ENCODE assay signal across 21 cellular contexts in genomic region chr2:164141271-164141670, GRCh38.
DNase-seq lines count a peak whose midpoint lies in the region; TF ChIP-seq lines count a peak whose summit lies in the region.
"Had no signal": no experiment of that assay in that cellular context is flagged by ENCODE, and none has a peak within 500 bp of the region (broad histone marks: within the 10 kb centered on the region; RNA-seq: fewer than 3 reads in every experiment).

No MANE protein-coding gene starts in this region.

- TF ChIP-seq CTCF in smooth muscle cell (IDR thresholded peaks at IDR 0.05; ENCODE audit: borderline replicate concordance, insufficient read depth, poor library complexity, severe bottlenecking): no peak

- no peaks in the 10 kb centered on the region for H3K27me3 ChIP-seq in smooth muscle cell (ENCODE audit: low read depth)

- 45% methylated on average over 1 of the region's 1 CpG for WGBS in smooth muscle cell (ENCODE audit: low lambda C conversion rate)

- H3K4me1 ChIP-seq in smooth muscle cell (ENCODE audit: low read depth): no peaks in the 10 kb centered on the region
- H3K4me1 ChIP-seq: A549, Caco-2 had no signal

- H3K9me3 ChIP-seq in smooth muscle cell (replicated peaks; ENCODE audit: low read depth): no peaks in the 10 kb centered on the region
- H3K9me3 ChIP-seq: A549, Caco-2 had no signal

- H3K4me3 ChIP-seq in smooth muscle cell: no peak overlapping the region
- H3K4me3 ChIP-seq: A549, GM12878, GM23338 had no signal

- H3K36me3 ChIP-seq in smooth muscle cell (ENCODE audit: low read depth): no peaks in the 10 kb centered on the region

- no peaks in the 10 kb centered on the region for H3F3A ChIP-seq in smooth muscle cell (ENCODE audit: low read depth)

- no peaks in the 10 kb centered on the region for H4K20me1 ChIP-seq in smooth muscle cell (ENCODE audit: low read depth)

- peak overlapping the region; percentile 35 for H2AFZ ChIP-seq in smooth muscle cell (ENCODE audit: low read depth)
- H2AFZ ChIP-seq: GM23338 had no signal

- H3K4me2 ChIP-seq in smooth muscle cell: peak overlapping the region; percentile 40
- H3K4me2 ChIP-seq: A549, GM23338 had no signal

- H3K79me2 ChIP-seq in smooth muscle cell (ENCODE audit: low read depth): no peaks in the 10 kb centered on the region

- H3K27ac ChIP-seq in smooth muscle cell (ENCODE audit: low read depth): no peak overlapping the region
- H3K27ac ChIP-seq: A549, C4-2B had no signal

- no peak overlapping the region for H3K9ac ChIP-seq in smooth muscle cell (ENCODE audit: low read depth)

- peak; percentile 40 for DNase-seq in amniotic epithelial cell (ENCODE audit: low read depth)
- peak; percentile 46 for DNase-seq in astrocyte of the hippocampus (ENCODE audit: low read depth, low spot score)
- peak; percentile 18 for DNase-seq in fibroblast of peridontal ligament (ENCODE audit: extremely low read depth)
- DNase-seq in smooth muscle cell (lab: John Stamatoyannopoulos, UW; ENCODE audit: unreplicated experiment): no peak
- no peak for DNase-seq in activated naive CD4-positive, alpha-beta T cell treated with anti-CD3 and anti-CD28 coated beads, Interleukin-2, amount 50 U/mL, for 16 hours
- DNase-seq in NCI-H748 (lab: John Stamatoyannopoulos, UW; ENCODE audit: unreplicated experiment): no peak
- no peak for DNase-seq in NCI-H69 (lab: John Stamatoyannopoulos, UW)
- DNase-seq: 8988T; ACHN; Caco-2; CD4-positive, CD25-positive, alpha-beta regulatory T cell; CD8-positive, alpha-beta T cell; DMS 273 treated with DMSO at 0.1 percent for 48 hours; DMS79; EL; GDM1; H9 had no signal

Comparison
In these comparisons a context has a peak if more than half of its experiments do, and no peak if none do; other contexts are left out.
1. DNase-seq: peak in amniotic epithelial cell (single experiment), astrocyte of the hippocampus (single experiment) and fibroblast of peridontal ligament (single experiment); none in smooth muscle cell (single experiment), activated naive CD4-positive, alpha-beta T cell treated with anti-CD3 and anti-CD28 coated beads, Interleukin-2, amount 50 U/mL, for 16 hours (single experiment), NCI-H748 (single experiment) and NCI-H69 (single experiment).